In the genomic region with DNA sequence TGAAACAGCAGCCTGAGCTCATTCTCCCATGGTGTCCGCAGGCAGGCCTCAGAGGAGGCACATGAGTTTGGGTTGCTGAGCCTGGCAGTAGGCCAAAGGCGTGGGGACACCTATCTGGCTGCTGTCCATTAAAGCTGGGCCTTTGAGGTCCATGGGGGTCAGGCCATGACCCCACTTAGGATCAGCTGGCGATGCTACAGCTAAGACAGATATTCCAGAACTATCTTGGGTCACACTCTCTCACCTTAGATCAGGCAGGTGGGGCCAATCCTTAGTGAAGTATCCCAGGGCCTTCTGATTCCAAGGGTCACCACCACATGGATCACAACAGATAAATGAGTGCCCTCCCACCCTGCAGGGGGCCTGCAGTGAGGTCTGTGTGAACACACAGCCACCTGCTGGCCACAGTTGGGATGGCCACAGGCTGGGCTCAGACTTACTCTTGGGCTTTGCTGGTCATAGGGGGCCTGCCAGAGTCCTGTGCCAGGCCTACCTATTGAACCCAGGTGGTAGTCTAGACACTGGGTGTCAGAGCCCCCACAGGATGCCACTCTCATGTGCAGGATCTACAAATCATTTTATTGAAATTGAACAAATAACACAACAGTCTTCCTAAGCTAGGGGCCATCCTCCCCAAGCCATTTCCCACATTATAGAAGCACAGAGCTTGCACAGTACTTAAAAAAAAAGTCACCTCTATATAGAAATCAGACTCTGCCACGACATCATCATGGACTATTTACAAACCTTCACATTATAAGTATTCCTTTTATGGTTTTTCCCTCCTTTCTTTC, we compare ENCODE assay signal across 1 cellular context.
A peak's percentile ranks its signal among the peaks of the same experiment; 100 is the strongest.
TF ChIP-seq lines count a peak whose summit lies in the region.

No MANE protein-coding gene starts in this region.

TF ChIP-seq in HepG2, 621 proteins besides CTCF, POLR2A, EP300 and RAD21 (continued from another document and continues in another):
- TF ChIP-seq, protein P1, sequence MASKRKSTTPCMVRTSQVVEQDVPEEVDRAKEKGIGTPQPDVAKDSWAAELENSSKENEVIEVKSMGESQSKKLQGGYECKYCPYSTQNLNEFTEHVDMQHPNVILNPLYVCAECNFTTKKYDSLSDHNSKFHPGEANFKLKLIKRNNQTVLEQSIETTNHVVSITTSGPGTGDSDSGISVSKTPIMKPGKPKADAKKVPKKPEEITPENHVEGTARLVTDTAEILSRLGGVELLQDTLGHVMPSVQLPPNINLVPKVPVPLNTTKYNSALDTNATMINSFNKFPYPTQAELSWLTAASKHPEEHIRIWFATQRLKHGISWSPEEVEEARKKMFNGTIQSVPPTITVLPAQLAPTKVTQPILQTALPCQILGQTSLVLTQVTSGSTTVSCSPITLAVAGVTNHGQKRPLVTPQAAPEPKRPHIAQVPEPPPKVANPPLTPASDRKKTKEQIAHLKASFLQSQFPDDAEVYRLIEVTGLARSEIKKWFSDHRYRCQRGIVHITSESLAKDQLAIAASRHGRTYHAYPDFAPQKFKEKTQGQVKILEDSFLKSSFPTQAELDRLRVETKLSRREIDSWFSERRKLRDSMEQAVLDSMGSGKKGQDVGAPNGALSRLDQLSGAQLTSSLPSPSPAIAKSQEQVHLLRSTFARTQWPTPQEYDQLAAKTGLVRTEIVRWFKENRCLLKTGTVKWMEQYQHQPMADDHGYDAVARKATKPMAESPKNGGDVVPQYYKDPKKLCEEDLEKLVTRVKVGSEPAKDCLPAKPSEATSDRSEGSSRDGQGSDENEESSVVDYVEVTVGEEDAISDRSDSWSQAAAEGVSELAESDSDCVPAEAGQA (IDR thresholded peaks at IDR 0.05; ENCODE audit: low read depth): no peak
- TF ChIP-seq, protein P1 (CRISPR knock-in tag; IDR thresholded peaks at IDR 0.05; ENCODE audit: borderline replicate concordance): no peak
- TF ChIP-seq, protein P2, sequence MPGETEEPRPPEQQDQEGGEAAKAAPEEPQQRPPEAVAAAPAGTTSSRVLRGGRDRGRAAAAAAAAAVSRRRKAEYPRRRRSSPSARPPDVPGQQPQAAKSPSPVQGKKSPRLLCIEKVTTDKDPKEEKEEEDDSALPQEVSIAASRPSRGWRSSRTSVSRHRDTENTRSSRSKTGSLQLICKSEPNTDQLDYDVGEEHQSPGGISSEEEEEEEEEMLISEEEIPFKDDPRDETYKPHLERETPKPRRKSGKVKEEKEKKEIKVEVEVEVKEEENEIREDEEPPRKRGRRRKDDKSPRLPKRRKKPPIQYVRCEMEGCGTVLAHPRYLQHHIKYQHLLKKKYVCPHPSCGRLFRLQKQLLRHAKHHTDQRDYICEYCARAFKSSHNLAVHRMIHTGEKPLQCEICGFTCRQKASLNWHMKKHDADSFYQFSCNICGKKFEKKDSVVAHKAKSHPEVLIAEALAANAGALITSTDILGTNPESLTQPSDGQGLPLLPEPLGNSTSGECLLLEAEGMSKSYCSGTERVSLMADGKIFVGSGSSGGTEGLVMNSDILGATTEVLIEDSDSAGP (CRISPR knock-in tag; IDR thresholded peaks at IDR 0.05; ENCODE audit: borderline replicate concordance): peak; percentile 76
- TF ChIP-seq KLF6 (CRISPR knock-in tag; IDR thresholded peaks at IDR 0.05): 0 out of 2 replicates have a peak, but pooled peaks have one; percentile 13
- TF ChIP-seq, protein P3, sequence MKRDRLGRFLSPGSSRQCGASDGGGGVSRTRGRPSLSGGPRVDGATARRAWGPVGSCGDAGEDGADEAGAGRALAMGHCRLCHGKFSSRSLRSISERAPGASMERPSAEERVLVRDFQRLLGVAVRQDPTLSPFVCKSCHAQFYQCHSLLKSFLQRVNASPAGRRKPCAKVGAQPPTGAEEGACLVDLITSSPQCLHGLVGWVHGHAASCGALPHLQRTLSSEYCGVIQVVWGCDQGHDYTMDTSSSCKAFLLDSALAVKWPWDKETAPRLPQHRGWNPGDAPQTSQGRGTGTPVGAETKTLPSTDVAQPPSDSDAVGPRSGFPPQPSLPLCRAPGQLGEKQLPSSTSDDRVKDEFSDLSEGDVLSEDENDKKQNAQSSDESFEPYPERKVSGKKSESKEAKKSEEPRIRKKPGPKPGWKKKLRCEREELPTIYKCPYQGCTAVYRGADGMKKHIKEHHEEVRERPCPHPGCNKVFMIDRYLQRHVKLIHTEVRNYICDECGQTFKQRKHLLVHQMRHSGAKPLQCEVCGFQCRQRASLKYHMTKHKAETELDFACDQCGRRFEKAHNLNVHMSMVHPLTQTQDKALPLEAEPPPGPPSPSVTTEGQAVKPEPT (CRISPR knock-in tag; IDR thresholded peaks at IDR 0.05; ENCODE audit: low read depth): 0 out of 2 replicates have a peak, but pooled peaks have one; percentile 46
- TF ChIP-seq, protein P4, sequence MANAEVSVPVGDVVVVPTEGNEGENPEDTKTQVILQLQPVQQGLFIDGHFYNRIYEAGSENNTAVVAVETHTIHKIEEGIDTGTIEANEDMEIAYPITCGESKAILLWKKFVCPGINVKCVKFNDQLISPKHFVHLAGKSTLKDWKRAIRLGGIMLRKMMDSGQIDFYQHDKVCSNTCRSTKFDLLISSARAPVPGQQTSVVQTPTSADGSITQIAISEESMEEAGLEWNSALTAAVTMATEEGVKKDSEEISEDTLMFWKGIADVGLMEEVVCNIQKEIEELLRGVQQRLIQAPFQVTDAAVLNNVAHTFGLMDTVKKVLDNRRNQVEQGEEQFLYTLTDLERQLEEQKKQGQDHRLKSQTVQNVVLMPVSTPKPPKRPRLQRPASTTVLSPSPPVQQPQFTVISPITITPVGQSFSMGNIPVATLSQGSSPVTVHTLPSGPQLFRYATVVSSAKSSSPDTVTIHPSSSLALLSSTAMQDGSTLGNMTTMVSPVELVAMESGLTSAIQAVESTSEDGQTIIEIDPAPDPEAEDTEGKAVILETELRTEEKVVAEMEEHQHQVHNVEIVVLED (CRISPR knock-in tag; IDR thresholded peaks at IDR 0.05; ENCODE audit: borderline replicate concordance): peak; percentile 28; the same call in 1 of the 2 replicates
- TF ChIP-seq SOX5 (CRISPR knock-in tag; IDR thresholded peaks at IDR 0.05; ENCODE audit: borderline replicate concordance): peak; percentile 35; the same call in 1 of the 2 replicates
- TF ChIP-seq, protein P5, sequence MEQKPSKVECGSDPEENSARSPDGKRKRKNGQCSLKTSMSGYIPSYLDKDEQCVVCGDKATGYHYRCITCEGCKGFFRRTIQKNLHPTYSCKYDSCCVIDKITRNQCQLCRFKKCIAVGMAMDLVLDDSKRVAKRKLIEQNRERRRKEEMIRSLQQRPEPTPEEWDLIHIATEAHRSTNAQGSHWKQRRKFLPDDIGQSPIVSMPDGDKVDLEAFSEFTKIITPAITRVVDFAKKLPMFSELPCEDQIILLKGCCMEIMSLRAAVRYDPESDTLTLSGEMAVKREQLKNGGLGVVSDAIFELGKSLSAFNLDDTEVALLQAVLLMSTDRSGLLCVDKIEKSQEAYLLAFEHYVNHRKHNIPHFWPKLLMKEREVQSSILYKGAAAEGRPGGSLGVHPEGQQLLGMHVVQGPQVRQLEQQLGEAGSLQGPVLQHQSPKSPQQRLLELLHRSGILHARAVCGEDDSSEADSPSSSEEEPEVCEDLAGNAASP (CRISPR knock-in tag; IDR thresholded peaks at IDR 0.05; ENCODE audit: borderline replicate concordance): peak; percentile 57; the same call in 1 of the 2 replicates
- TF ChIP-seq KDM5B (CRISPR knock-in tag; IDR thresholded peaks at IDR 0.05; ENCODE audit: borderline replicate concordance): peak; percentile 57; the same call in 1 of the 2 replicates
- TF ChIP-seq HNRNPL (IDR thresholded peaks at IDR 0.05; ENCODE audit: low read depth, low read length): no peak
- 0 out of 2 replicates have a peak, but pooled peaks have one; percentile 61 for TF ChIP-seq ZNF230 (CRISPR knock-in tag; IDR thresholded peaks at IDR 0.05)
- peak; percentile 31; the same call in 1 of the 2 replicates for TF ChIP-seq CBX5 (CRISPR knock-in tag; IDR thresholded peaks at IDR 0.05; ENCODE audit: borderline replicate concordance)
- peak; percentile 69 for TF ChIP-seq SALL1 (CRISPR knock-in tag; IDR thresholded peaks at IDR 0.05)
- peak; percentile 68; the same call in 1 of the 2 replicates for TF ChIP-seq IRF2 (CRISPR knock-in tag; IDR thresholded peaks at IDR 0.05)
- peak; percentile 88 for TF ChIP-seq XRCC5 (optimal IDR thresholded peaks at IDR 0.05; ENCODE audit: low read length)
- 0 out of 2 replicates have a peak, but pooled peaks have one; percentile 24 for TF ChIP-seq ZNF335 (CRISPR knock-in tag; IDR thresholded peaks at IDR 0.05)
- TF ChIP-seq PHF5A (CRISPR knock-in tag; IDR thresholded peaks at IDR 0.05; ENCODE audit: low read depth, unreplicated experiment): peak; percentile 57
- TF ChIP-seq GTF3A (CRISPR knock-in tag; conservative IDR thresholded peaks at IDR 0.05): 0 out of 2 replicates have a peak, but pooled peaks have one; percentile 73
- 0 out of 2 replicates have a peak, but pooled peaks have one; percentile 38 for TF ChIP-seq ZNF614 (CRISPR knock-in tag; IDR thresholded peaks at IDR 0.05; ENCODE audit: borderline replicate concordance)
- TF ChIP-seq ZSCAN25 (CRISPR knock-in tag; IDR thresholded peaks at IDR 0.05): 0 out of 2 replicates have a peak, but pooled peaks have one; percentile 24
- no peak for TF ChIP-seq SP1 (IDR thresholded peaks at IDR 0.05)
- peak; percentile 40; the same call in 1 of the 2 replicates for TF ChIP-seq SP1 (CRISPR knock-in tag; IDR thresholded peaks at IDR 0.05)
- 0 out of 2 replicates have a peak, but pooled peaks have one; percentile 50 for TF ChIP-seq ZNF34 (CRISPR knock-in tag; IDR thresholded peaks at IDR 0.05; ENCODE audit: borderline replicate concordance)
- 0 out of 2 replicates have a peak, but pooled peaks have one; percentile 21 for TF ChIP-seq RARA (CRISPR knock-in tag; IDR thresholded peaks at IDR 0.05)
- TF ChIP-seq, protein P6, sequence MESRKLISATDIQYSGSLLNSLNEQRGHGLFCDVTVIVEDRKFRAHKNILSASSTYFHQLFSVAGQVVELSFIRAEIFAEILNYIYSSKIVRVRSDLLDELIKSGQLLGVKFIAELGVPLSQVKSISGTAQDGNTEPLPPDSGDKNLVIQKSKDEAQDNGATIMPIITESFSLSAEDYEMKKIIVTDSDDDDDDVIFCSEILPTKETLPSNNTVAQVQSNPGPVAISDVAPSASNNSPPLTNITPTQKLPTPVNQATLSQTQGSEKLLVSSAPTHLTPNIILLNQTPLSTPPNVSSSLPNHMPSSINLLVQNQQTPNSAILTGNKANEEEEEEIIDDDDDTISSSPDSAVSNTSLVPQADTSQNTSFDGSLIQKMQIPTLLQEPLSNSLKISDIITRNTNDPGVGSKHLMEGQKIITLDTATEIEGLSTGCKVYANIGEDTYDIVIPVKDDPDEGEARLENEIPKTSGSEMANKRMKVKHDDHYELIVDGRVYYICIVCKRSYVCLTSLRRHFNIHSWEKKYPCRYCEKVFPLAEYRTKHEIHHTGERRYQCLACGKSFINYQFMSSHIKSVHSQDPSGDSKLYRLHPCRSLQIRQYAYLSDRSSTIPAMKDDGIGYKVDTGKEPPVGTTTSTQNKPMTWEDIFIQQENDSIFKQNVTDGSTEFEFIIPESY (CRISPR knock-in tag; IDR thresholded peaks at IDR 0.05): peak; percentile 68
- TF ChIP-seq CREB1 (IDR thresholded peaks at IDR 0.05): no peak
- peak; percentile 50; the same call in 1 of the 2 replicates for TF ChIP-seq CREB1 (CRISPR knock-in tag; IDR thresholded peaks at IDR 0.05)
- TF ChIP-seq, protein P7, sequence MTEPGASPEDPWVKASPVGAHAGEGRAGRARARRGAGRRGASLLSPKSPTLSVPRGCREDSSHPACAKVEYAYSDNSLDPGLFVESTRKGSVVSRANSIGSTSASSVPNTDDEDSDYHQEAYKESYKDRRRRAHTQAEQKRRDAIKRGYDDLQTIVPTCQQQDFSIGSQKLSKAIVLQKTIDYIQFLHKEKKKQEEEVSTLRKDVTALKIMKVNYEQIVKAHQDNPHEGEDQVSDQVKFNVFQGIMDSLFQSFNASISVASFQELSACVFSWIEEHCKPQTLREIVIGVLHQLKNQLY (CRISPR knock-in tag; IDR thresholded peaks at IDR 0.05): 0 out of 2 replicates have a peak, but pooled peaks have one; percentile 19
- TF ChIP-seq MEIS1 (CRISPR knock-in tag; IDR thresholded peaks at IDR 0.05; ENCODE audit: borderline replicate concordance): peak; percentile 82; the same call in 1 of the 2 replicates
- 0 out of 2 replicates have a peak, but pooled peaks have one; percentile 50 for TF ChIP-seq TOE1 (CRISPR knock-in tag; IDR thresholded peaks at IDR 0.05)
- no peak for TF ChIP-seq ZFP41 (CRISPR knock-in tag; IDR thresholded peaks at IDR 0.05; ENCODE audit: borderline replicate concordance)
- TF ChIP-seq LCORL (IDR thresholded peaks at IDR 0.05): no peak
- peak; percentile 43; the same call in 1 of the 2 replicates for TF ChIP-seq LCORL (CRISPR knock-in tag; IDR thresholded peaks at IDR 0.05)
- peak; percentile 65; the same call in 1 of the 2 replicates for TF ChIP-seq MAZ (IDR thresholded peaks at IDR 0.05; ENCODE audit: borderline replicate concordance, low read depth, low read length)
- TF ChIP-seq MAZ (CRISPR knock-in tag; IDR thresholded peaks at IDR 0.05; ENCODE audit: low read depth): peak; percentile 70; the same call in 1 of the 2 replicates
- TF ChIP-seq DPF2 (CRISPR knock-in tag; IDR thresholded peaks at IDR 0.05; ENCODE audit: borderline replicate concordance, low read depth): peak; percentile 60; the same call in 1 of the 2 replicates
- peak; percentile 57; the same call in 1 of the 2 replicates for TF ChIP-seq ESRRA (CRISPR knock-in tag; IDR thresholded peaks at IDR 0.05; ENCODE audit: low read depth)
